ENCODE assay signal across 23 cellular contexts in genomic region chr1:214276786-214277185, GRCh38. TPM values are rescaled to one million over a fixed set of nuclear protein-coding genes. Genes with fewer than 3 reads are reported as not detected.
DNase-seq lines count a peak whose midpoint lies in the region; ATAC-seq and TF ChIP-seq lines count a peak whose summit lies in the region.
"Had no signal": no experiment of that assay in that cellular context is flagged by ENCODE, and none has a peak within 500 bp of the region (broad histone marks: within the 10 kb centered on the region; RNA-seq: fewer than 3 reads in every experiment).

No MANE protein-coding gene starts in this region.

- no peaks in the 10 kb centered on the region for H4K20me1 ChIP-seq in PC-3 (ENCODE audit: low read length)

- no peak overlapping the region for H3K9ac ChIP-seq in PC-3 (ENCODE audit: low read length)
- H3K9ac ChIP-seq in colonic mucosa (ENCODE audit: low read depth in 2 of 2, low read length in 2 of 2) = no peak overlapping the region
- H3K9ac ChIP-seq: KMS-11 had no signal

- H2AFZ ChIP-seq in PC-3 (ENCODE audit: low read length) = no peak overlapping the region
- H2AFZ ChIP-seq: PC-9 had no signal

- ATAC-seq in heart left ventricle (no peak), left cardiac atrium (no peak), PC-3 (peak; percentile 18), SK-N-SH treated with all-trans-retinoic acid at 6 μM for 48 hours (no peak)

- H3K4me3 Mint-ChIP-seq in neural crest cell = peak overlapping the region; percentile 6
- H3K4me3 Mint-ChIP-seq: HFFc6 had no signal

- no peak for TF ChIP-seq CTCF in heart left ventricle (IDR thresholded peaks at IDR 0.05)
- TF ChIP-seq CTCF in HEK293 (tag by site-specific recombination; IDR thresholded peaks at IDR 0.05) = no peak
- no peak for TF ChIP-seq CTCF in PC-3 (conservative IDR thresholded peaks at IDR 0.05; ENCODE audit: low read depth, low read length)
- no peak for TF ChIP-seq CTCF in neural crest cell (conservative IDR thresholded peaks at IDR 0.05)
- no peak for TF ChIP-seq CTCF in colonic mucosa (IDR thresholded peaks at IDR 0.05)

- H3K9me3 ChIP-seq in heart left ventricle (peaks cover 0 to 11% (median 0%) of the 10 kb centered on the region in 12 donors), HEK293 (ENCODE audit: control insufficient read depth, insufficient read depth, low read depth, low read length) (no peaks in the 10 kb centered on the region), PC-3 (ENCODE audit: low read length) (no peaks in the 10 kb centered on the region), colonic mucosa (no peaks in the 10 kb centered on the region)
- H3K9me3 ChIP-seq: BE2C had no signal

- H3K27me3 Mint-ChIP-seq in neural crest cell (ENCODE audit: low read depth) = no peaks in the 10 kb centered on the region
- H3K27me3 Mint-ChIP-seq: IgD-negative memory B cell had no signal

- H3K27ac Mint-ChIP-seq in neural crest cell (ENCODE audit: unreplicated experiment) = no peak overlapping the region
- H3K27ac Mint-ChIP-seq: HFFc6 had no signal

- H3K36me3 Mint-ChIP-seq in neural crest cell (ENCODE audit: low read depth) = peaks cover 7% of the 10 kb centered on the region
- H3K36me3 Mint-ChIP-seq: IgD-negative memory B cell had no signal

- H3K27me3 ChIP-seq in heart left ventricle = no peaks in the 10 kb centered on the region
- H3K27me3 ChIP-seq in PC-3 (ENCODE audit: low read length) = no peaks in the 10 kb centered on the region
- H3K27me3 ChIP-seq in colonic mucosa = no peaks in the 10 kb centered on the region
- H3K27me3 ChIP-seq: BE2C had no signal

- intact Hi-C loops in heart left ventricle (cut with DNase I) (loop anchor here in 2 of 10 donors (5.0 to 10.0 kb wide), 2 partner anchors 51 to 52 kb away; no protein-coding TSS in a partner anchor), left cardiac atrium (cut with DNase I) (no loop called here), PC-3 (cut with micrococcal nuclease) (no loop called here), colonic mucosa (cut with DNase I) (no loop called here)

- POLR2A ChIA-PET in HEK293 (lab: Yijun Ruan, JAX) (no interaction called here), PC-3 (lab: Charles Lee; ENCODE audit: unreplicated experiment) (interaction anchor here (0.6 kb wide), 1 partner anchor 1313 kb away, joined by 3 read pairs; no protein-coding TSS in a partner anchor)

- peaks cover 17% of the 10 kb centered on the region for H3K4me1 Mint-ChIP-seq in neural crest cell

- no peak overlapping the region for H3K4me2 ChIP-seq in PC-3 (ENCODE audit: low read length)
- H3K4me2 ChIP-seq: KMS-11, PC-9 had no signal

- WGBS in heart left ventricle, 4 donors = 20 to 47% (median 31%) methylated on average over 1 of the region's 1 CpG

- TF ChIP-seq POLR2A in heart left ventricle (IDR thresholded peaks at IDR 0.05) = no peak

- H3K36me3 ChIP-seq in heart left ventricle (no peaks in the 10 kb centered on the region), HEK293 (ENCODE audit: control insufficient read depth in 2 of 2, insufficient read depth in 1 of 2, low read length in 2 of 2) (no peaks in the 10 kb centered on the region; a peak in 1 of 3 replicates), PC-3 (ENCODE audit: low read depth, low read length) (no peaks in the 10 kb centered on the region), colonic mucosa (no peaks in the 10 kb centered on the region)

- H3K27ac ChIP-seq in heart left ventricle (peak overlapping the region; percentile 3 to 100 (median 98)), HEK293 (ENCODE audit: extremely low read depth, low read depth, low read length) (no peak overlapping the region), PC-3 (ENCODE audit: low read length) (no peak overlapping the region), colonic mucosa (no peak overlapping the region)
- H3K27ac ChIP-seq: KMS-11, PC-9 had no signal

- peaks cover 3% of the 10 kb centered on the region for H3K79me2 ChIP-seq in PC-3 (ENCODE audit: low read length)

- peaks cover 6% of the 10 kb centered on the region for H3F3A ChIP-seq in PC-3 (ENCODE audit: low read length, unreplicated experiment)

- DNase-seq in heart left ventricle (no peak), left cardiac atrium (no peak), PC-3 (peak; percentile 62), neural crest cell (ENCODE audit: low read depth, low spot score) (no peak), colonic mucosa (no peak), midbrain (lab: John Stamatoyannopoulos, UW) (no peak)
- DNase-seq: 8988T, ACHN, BE2C, H7, HFFc6, NCI-H1105 treated with DMSO at 0.1 percent for 48 hours, NCI-H146, NCI-H2029, NCI-H446, NCI-H524 treated with DMSO at 0.1 percent for 48 hours, NCI-H774, PC-9, SHP77 had no signal

- H3K4me1 ChIP-seq in heart left ventricle (peaks cover 0 to 41% (median 21%) of the 10 kb centered on the region in 12 donors), HEK293 (ENCODE audit: control insufficient read depth, insufficient read depth, low read length) (peaks cover 9% of the 10 kb centered on the region), PC-3 (ENCODE audit: insufficient read depth, low read length) (peaks cover 20% of the 10 kb centered on the region), colonic mucosa (no peaks in the 10 kb centered on the region)
- H3K4me1 ChIP-seq: BE2C had no signal

- CTCF ChIA-PET in HEK293 (lab: Yijun Ruan, JAX) (interaction anchor here (0.5 to 3.6 kb wide), 8 partner anchors 9 to 1195 kb away, joined by 3 to 32 read pairs (median 4); no protein-coding TSS in a partner anchor), PC-3 (lab: Charles Lee) (interaction anchor here (0.6 kb wide), 1 partner anchor 28 kb away, joined by 4 read pairs; no protein-coding TSS in a partner anchor)

- no TSS peak for BruUV-seq in PC-3 (replicated peaks; lab: Mats Ljungman, UMichigan)

- H3K4me3 ChIP-seq in heart left ventricle = no peak overlapping the region
- H3K4me3 ChIP-seq in HEK293 (ENCODE audit: low read depth, low read length) = no peak overlapping the region
- no peak overlapping the region for H3K4me3 ChIP-seq in PC-3 (ENCODE audit: low read length)
- no peak overlapping the region for H3K4me3 ChIP-seq in colonic mucosa
- H3K4me3 ChIP-seq: PC-9 had no signal

- H3K9me3 Mint-ChIP-seq in neural crest cell = peaks cover 2% of the 10 kb centered on the region
- H3K9me3 Mint-ChIP-seq: HFFc6 had no signal

- no peaks in the 10 kb centered on the region for H3K9me2 ChIP-seq in PC-3 (replicated peaks; ENCODE audit: low read length)

TF ChIP-seq in HEK293, 187 proteins besides CTCF, POLR2A, EP300 and RAD21 (continues in another document):
- TF ChIP-seq ZBTB8A (tag by site-specific recombination; IDR thresholded peaks at IDR 0.05) (peak; percentile 18; the same call in 1 of the 2 replicates), SCRT1 (tag by site-specific recombination; IDR thresholded peaks at IDR 0.05; ENCODE audit: borderline replicate concordance) (0 out of 2 replicates have a peak, but pooled peaks have one; percentile 7), ZNF549 (tag by site-specific recombination; IDR thresholded peaks at IDR 0.05) (no peak), ZNF843 (tag by site-specific recombination; IDR thresholded peaks at IDR 0.05) (0 out of 2 replicates have a peak, but pooled peaks have one; percentile 24), GLIS1 (tag by site-specific recombination; IDR thresholded peaks at IDR 0.05) (0 out of 2 replicates have a peak, but pooled peaks have one; percentile 6), ZNF654 (tag by site-specific recombination; IDR thresholded peaks at IDR 0.05; ENCODE audit: low read depth) (no peak)
- TF ChIP-seq, protein P1, sequence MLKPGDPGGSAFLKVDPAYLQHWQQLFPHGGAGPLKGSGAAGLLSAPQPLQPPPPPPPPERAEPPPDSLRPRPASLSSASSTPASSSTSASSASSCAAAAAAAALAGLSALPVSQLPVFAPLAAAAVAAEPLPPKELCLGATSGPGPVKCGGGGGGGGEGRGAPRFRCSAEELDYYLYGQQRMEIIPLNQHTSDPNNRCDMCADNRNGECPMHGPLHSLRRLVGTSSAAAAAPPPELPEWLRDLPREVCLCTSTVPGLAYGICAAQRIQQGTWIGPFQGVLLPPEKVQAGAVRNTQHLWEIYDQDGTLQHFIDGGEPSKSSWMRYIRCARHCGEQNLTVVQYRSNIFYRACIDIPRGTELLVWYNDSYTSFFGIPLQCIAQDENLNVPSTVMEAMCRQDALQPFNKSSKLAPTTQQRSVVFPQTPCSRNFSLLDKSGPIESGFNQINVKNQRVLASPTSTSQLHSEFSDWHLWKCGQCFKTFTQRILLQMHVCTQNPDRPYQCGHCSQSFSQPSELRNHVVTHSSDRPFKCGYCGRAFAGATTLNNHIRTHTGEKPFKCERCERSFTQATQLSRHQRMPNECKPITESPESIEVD (tag by site-specific recombination; IDR thresholded peaks at IDR 0.05) = peak; percentile 61

TF ChIP-seq in SK-N-SH treated with all-trans-retinoic acid at 6 μM for 48 hours, 23 proteins besides CTCF, POLR2A, EP300 and RAD21 (continues in another document):
- TF ChIP-seq SNAI2 (CRISPR knock-in tag; IDR thresholded peaks at IDR 0.05) (no peak), ESRRG (CRISPR knock-in tag; IDR thresholded peaks at IDR 0.05) (no peak), ZFP30 (CRISPR knock-in tag; IDR thresholded peaks at IDR 0.05) (no peak), RARB (CRISPR knock-in tag; IDR thresholded peaks at IDR 0.05) (no peak), ARNTL (CRISPR knock-in tag; IDR thresholded peaks at IDR 0.05; ENCODE audit: borderline replicate concordance, low read depth) (no peak)
- TF ChIP-seq, protein P2, sequence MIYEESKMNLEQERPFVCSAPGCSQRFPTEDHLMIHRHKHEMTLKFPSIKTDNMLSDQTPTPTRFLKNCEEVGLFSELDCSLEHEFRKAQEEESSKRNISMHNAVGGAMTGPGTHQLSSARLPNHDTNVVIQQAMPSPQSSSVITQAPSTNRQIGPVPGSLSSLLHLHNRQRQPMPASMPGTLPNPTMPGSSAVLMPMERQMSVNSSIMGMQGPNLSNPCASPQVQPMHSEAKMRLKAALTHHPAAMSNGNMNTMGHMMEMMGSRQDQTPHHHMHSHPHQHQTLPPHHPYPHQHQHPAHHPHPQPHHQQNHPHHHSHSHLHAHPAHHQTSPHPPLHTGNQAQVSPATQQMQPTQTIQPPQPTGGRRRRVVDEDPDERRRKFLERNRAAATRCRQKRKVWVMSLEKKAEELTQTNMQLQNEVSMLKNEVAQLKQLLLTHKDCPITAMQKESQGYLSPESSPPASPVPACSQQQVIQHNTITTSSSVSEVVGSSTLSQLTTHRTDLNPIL (CRISPR knock-in tag; IDR thresholded peaks at IDR 0.05; ENCODE audit: low read depth) = no peak

RNA-seq across cellular contexts. Expression of gene SMYD2, which starts 4.2 kb away (rescaled TPM):
- total RNA-seq in heart left ventricle (100 to 1,000 TPM; 204 to 406 (median 342) TPM), left cardiac atrium (1 to 10 TPM; 8.7 to 9.4 TPM), PC-3 (2014; rRNA removed) (92.6 and 124 TPM in 2 replicates), neural crest cell (59.3 and 62.9 TPM in 2 replicates), colonic mucosa (10 to 100 TPM; 21.8 to 23.0 TPM)
- 100 to 1,000 TPM; 157 to 194 TPM for polyA plus RNA-seq in heart left ventricle

Comparison
In these comparisons a context has a peak if more than half of its experiments do, and no peak if none do; other contexts are left out.
1. H3K27ac ChIP-seq: peak in heart left ventricle (12 of 12); none in HEK293 (single experiment), PC-3 (single experiment) and colonic mucosa (single experiment).